Comparison of ENCODE assay signal across 19 cellular contexts in genomic region chr3:177154733-177155132, GRCh38.
"Had no signal": no experiment of that assay in that cellular context is flagged by ENCODE, and none has a peak within 500 bp of the region (broad histone marks: within the 10 kb centered on the region; RNA-seq: fewer than 3 reads in every experiment).

No MANE protein-coding gene starts in this region.

- H3K27ac ChIP-seq: ovary, sigmoid colon, spleen, thoracic aorta had no signal

- H3K4me3 Mint-ChIP-seq: activated CD4-positive, alpha-beta T cell treated with anti-CD3 and anti-CD28 coated beads, Interleukin-2, amount 10 ng/mL, durations not matched to agents 24 days and 14 days; activated CD8-positive, alpha-beta T cell treated with anti-CD3 and anti-CD28 coated beads, Interleukin-2, amount 10 ng/mL, durations not matched to agents 7 days and 5 days; activated naive CD8-positive, alpha-beta T cell treated with anti-CD3 and anti-CD28 coated beads, Interleukin-2, amount 10 ng/mL, durations not matched to agents 7 days and 5 days; neural crest cell had no signal

- ATAC-seq: activated CD8-positive, alpha-beta T cell treated with anti-CD3 and anti-CD28 coated beads, Interleukin-2, amount 10 ng/mL, durations not matched to agents 7 days and 5 days; left lung had no signal

- H3K9me3 ChIP-seq: left lung, ovary, sigmoid colon, spleen, stomach, thoracic aorta had no signal

- H3K36me3 ChIP-seq: left lung, ovary, sigmoid colon, stomach, thoracic aorta had no signal

- H3K4me3 ChIP-seq: left lung, ovary, sigmoid colon, spleen, stomach, thoracic aorta had no signal

- DNase-seq: activated CD4-positive, alpha-beta T cell treated with anti-CD3 and anti-CD28 coated beads, Interleukin-2, amount 10 ng/mL, durations not matched to agents 24 days and 14 days; activated CD4-positive, CD25-positive, alpha-beta regulatory T cell; activated CD8-positive, alpha-beta memory T cell treated with anti-CD3 and anti-CD28 coated beads, Interleukin-2, amount 50 U/mL, for 4 hours; activated CD8-positive, alpha-beta T cell treated with anti-CD3 and anti-CD28 coated beads, Interleukin-2, amount 10 ng/mL, durations not matched to agents 7 days and 5 days; activated gamma-delta T cell treated with Interleukin-2 at 50 U/mL for 16 hours; activated naive CD8-positive, alpha-beta T cell treated with anti-CD3 and anti-CD28 coated beads, Interleukin-2, amount 10 ng/mL, durations not matched to agents 7 days and 5 days; cerebellar nuclear complex; erythroblast; left lung; mammary epithelial cell; ovary; sigmoid colon; spleen; stimulated activated CD4-positive, alpha-beta T cell treated with anti-CD3 and anti-CD28 coated beads, Interleukin-1b, Interleukin-23, amount 100 ng/mL, for 48 hours; stomach; SW 1271 had no signal

- H3K27me3 Mint-ChIP-seq: activated CD4-positive, alpha-beta T cell treated with anti-CD3 and anti-CD28 coated beads, Interleukin-2, amount 10 ng/mL, durations not matched to agents 24 days and 14 days; activated naive CD8-positive, alpha-beta T cell treated with anti-CD3 and anti-CD28 coated beads, Interleukin-2, amount 10 ng/mL, durations not matched to agents 7 days and 5 days had no signal

- FAIRE-seq: keratinocyte had no signal

- H3K27ac Mint-ChIP-seq: activated CD4-positive, alpha-beta T cell treated with anti-CD3 and anti-CD28 coated beads, Interleukin-2, amount 10 ng/mL, durations not matched to agents 24 days and 14 days; activated CD8-positive, alpha-beta T cell treated with anti-CD3 and anti-CD28 coated beads, Interleukin-2, amount 10 ng/mL, durations not matched to agents 7 days and 5 days; activated naive CD8-positive, alpha-beta T cell treated with anti-CD3 and anti-CD28 coated beads, Interleukin-2, amount 10 ng/mL, durations not matched to agents 7 days and 5 days had no signal

- H3K27me3 ChIP-seq: left lung, ovary, sigmoid colon, spleen, stomach had no signal

- H3K9me3 Mint-ChIP-seq: activated CD4-positive, alpha-beta T cell treated with anti-CD3 and anti-CD28 coated beads, Interleukin-2, amount 10 ng/mL, durations not matched to agents 24 days and 14 days; activated naive CD8-positive, alpha-beta T cell treated with anti-CD3 and anti-CD28 coated beads, Interleukin-2, amount 10 ng/mL, durations not matched to agents 7 days and 5 days; neural crest cell had no signal
